In the genomic region with DNA sequence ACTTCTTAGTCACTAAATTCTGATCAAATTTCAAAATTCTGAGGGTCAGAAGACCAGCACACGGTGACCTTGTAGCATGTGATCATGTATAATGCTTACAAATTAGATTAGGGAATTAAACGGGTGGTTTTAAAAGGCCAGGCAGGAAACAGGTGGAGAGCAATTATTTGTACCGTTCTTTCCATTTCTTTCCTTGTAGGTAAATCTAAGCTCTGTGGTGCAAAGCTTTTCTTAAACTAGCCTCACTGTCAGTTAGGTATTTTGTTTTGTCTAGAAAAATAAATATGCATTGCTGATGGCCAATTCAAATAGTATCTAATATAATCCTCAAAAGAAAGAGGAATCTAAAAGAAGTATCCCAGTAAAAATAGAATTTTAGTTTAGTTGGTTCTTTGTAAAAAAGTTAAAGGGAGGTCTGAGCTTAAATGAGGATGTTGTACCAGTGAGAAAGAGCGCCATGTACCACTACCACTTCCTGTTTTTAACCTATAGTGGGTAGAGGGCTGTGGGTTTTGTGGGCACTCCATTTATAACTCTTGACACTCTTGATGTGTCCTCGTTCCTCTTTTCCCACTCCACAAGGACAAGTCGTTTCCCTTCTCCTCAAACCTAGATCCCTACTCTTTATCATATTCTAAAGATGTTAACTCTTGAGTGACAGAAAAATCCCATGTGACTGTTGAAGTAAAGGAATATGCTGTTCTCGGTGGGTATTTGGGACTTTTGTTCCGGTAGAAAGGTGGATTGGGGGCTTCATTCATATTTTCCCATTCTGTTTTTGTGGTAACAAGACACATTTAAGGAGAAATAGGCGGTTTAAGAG, we compare ENCODE assay signal across 8 cellular contexts. TPM values are rescaled to one million over a fixed set of nuclear protein-coding genes. Genes with fewer than 3 reads are reported as not detected.
DNase-seq lines count a peak whose midpoint lies in the region; ATAC-seq and TF ChIP-seq lines count a peak whose summit lies in the region.

No MANE protein-coding gene starts in this region.

- H3K27ac Mint-ChIP-seq in naive thymus-derived CD4-positive, alpha-beta T cell, result peak overlapping the region; percentile 89 to 100 (median 99)

- POLR2A ChIA-PET in naive thymus-derived CD4-positive, alpha-beta T cell (lab: Charles Lee), result interaction anchor here (0.6 to 11.6 kb wide), 21 partner anchors 9 to 491 kb away, joined by 3 to 303 read pairs (median 4); a partner anchor contains a TSS

- H3K9me3 Mint-ChIP-seq in naive thymus-derived CD4-positive, alpha-beta T cell, result no peaks in the 10 kb centered on the region

- H3K9me3 ChIP-seq in naive thymus-derived CD4-positive, alpha-beta T cell (ENCODE audit: control insufficient read depth in 2 of 3, low read length in 3 of 3), result no peaks in the 10 kb centered on the region

- peak overlapping the region; percentile 78 for H3K27ac ChIP-seq in naive thymus-derived CD4-positive, alpha-beta T cell (ENCODE audit: low read depth, low read length)

- TF ChIP-seq CTCF in GM20000 (IDR thresholded peaks at IDR 0.05; ENCODE audit: extremely low read depth, missing control alignments), result no peak

- H3K27me3 Mint-ChIP-seq in naive thymus-derived CD4-positive, alpha-beta T cell, result no peaks in the 10 kb centered on the region

- CTCF ChIA-PET in naive thymus-derived CD4-positive, alpha-beta T cell (lab: Charles Lee), result interaction anchor here (0.6 to 3.3 kb wide), 10 partner anchors 10 to 1129 kb away, joined by 3 to 17 read pairs (median 3); a partner anchor contains a TSS

- DNase-seq in GM20000 (ENCODE audit: low spot score) (peak; percentile 24), T1000 (lab: John Stamatoyannopoulos, UW) (no peak), NCI-H345 treated with DMSO at 0.1 percent for 48 hours (lab: John Stamatoyannopoulos, UW; ENCODE audit: unreplicated experiment) (no peak), HuH-7.5 (ENCODE audit: low spot score) (no peak)
- peak; percentile 54 for DNase-seq in activated CD4-positive, CD25-positive, alpha-beta regulatory T cell treated with anti-CD3 and anti-CD28 coated beads, Interleukin-2, amount 50 U/mL, for 72 hours
- peak in 8 of 9 donors; percentile 58 to 87 (median 84) for DNase-seq in naive thymus-derived CD4-positive, alpha-beta T cell

- H3K4me1 ChIP-seq in naive thymus-derived CD4-positive, alpha-beta T cell (ENCODE audit: control insufficient read depth in 2 of 2, insufficient read depth in 2 of 2, low read length in 2 of 2), result peaks cover 95% of the 10 kb centered on the region in 2 donors

- peaks cover 69 to 100% (median 98%) of the 10 kb centered on the region in 7 donors for H3K4me1 Mint-ChIP-seq in naive thymus-derived CD4-positive, alpha-beta T cell

- no peaks in the 10 kb centered on the region for H3K27me3 ChIP-seq in naive thymus-derived CD4-positive, alpha-beta T cell (ENCODE audit: control insufficient read depth in 2 of 2, insufficient read depth in 2 of 2, low read length in 2 of 2)

- intact Hi-C loops in naive thymus-derived CD4-positive, alpha-beta T cell (cut with micrococcal nuclease), result loop anchor here (1.0 to 10.0 kb wide), 10 partner anchors 8 to 1597 kb away; a partner anchor contains a TSS

- H3K36me3 Mint-ChIP-seq in naive thymus-derived CD4-positive, alpha-beta T cell, result peaks cover 17 to 55% (median 26%) of the 10 kb centered on the region in 5 donors

- H3K4me3 ChIP-seq in GM08714 (ENCODE audit: low read length), result peak overlapping the region; percentile 42; the same call in 1 of the 2 replicates
- peak overlapping the region; percentile 41 for H3K4me3 ChIP-seq in naive thymus-derived CD4-positive, alpha-beta T cell (ENCODE audit: low read length)

- H3K4me3 Mint-ChIP-seq in naive thymus-derived CD4-positive, alpha-beta T cell, result peak overlapping the region; percentile 74 to 89 (median 81)

- H3K36me3 ChIP-seq in naive thymus-derived CD4-positive, alpha-beta T cell (ENCODE audit: control insufficient read depth in 2 of 3, insufficient read depth in 3 of 3, low read length in 3 of 3), result peaks cover 0 to 3% (median 0%) of the 10 kb centered on the region in 3 experiments

- peak; percentile 59 for ATAC-seq in HG03520 (IDR thresholded peaks at IDR 0.05; ENCODE audit: unreplicated experiment)
- ATAC-seq in naive thymus-derived CD4-positive, alpha-beta T cell, result peak; percentile 54

RNA-seq across cellular contexts. Expression of a gene that starts 50.9 kb away (rescaled TPM):
- total RNA-seq in naive thymus-derived CD4-positive, alpha-beta T cell, result 100 to 1,000 TPM; 172 to 283 (median 249) TPM
- 100 to 1,000 TPM; 235 to 263 TPM for polyA plus RNA-seq in naive thymus-derived CD4-positive, alpha-beta T cell

Comparison
In these comparisons a context has a peak if more than half of its experiments do, and no peak if none do; other contexts are left out.
1. DNase-seq: peak in GM20000 (single experiment), activated CD4-positive, CD25-positive, alpha-beta regulatory T cell treated with anti-CD3 and anti-CD28 coated beads, Interleukin-2, amount 50 U/mL, for 72 hours (single experiment) and naive thymus-derived CD4-positive, alpha-beta T cell (8 of 9); none in T1000 (single experiment), NCI-H345 treated with DMSO at 0.1 percent for 48 hours (single experiment) and HuH-7.5 (single experiment).